9 cellular contexts compared by ENCODE assay signal in genomic region chr9:31030741-31031202, GRCh38.
DNase-seq lines count a peak whose midpoint lies in the region; ATAC-seq and TF ChIP-seq lines count a peak whose summit lies in the region.
"Had no signal": no experiment of that assay in that cellular context is flagged by ENCODE, and none has a peak within 500 bp of the region (broad histone marks: within the 10 kb centered on the region; RNA-seq: fewer than 3 reads in every experiment).

No MANE protein-coding gene starts in this region.

- no peak for TF ChIP-seq CTCF in thoracic aorta (IDR thresholded peaks at IDR 0.05)

- no peak overlapping the region for H3K27ac ChIP-seq in thoracic aorta
- H3K27ac ChIP-seq: BLaER1 had no signal

- H3K4me3 Mint-ChIP-seq in activated naive CD4-positive, alpha-beta T cell treated with anti-CD3 and anti-CD28 coated beads, Interleukin-2, amount 50 U/mL, for 24 hours, result peak overlapping the region; percentile 30
- H3K4me3 Mint-ChIP-seq in activated T-helper 2 cell treated with anti-CD3 and anti-CD28 coated beads, Interferon-gamma antibody, Interleukin-2, Interleukin-4, amounts not matched to agents 10 μg/mL and 5 μg/mL and 100 μg/mL, durations not matched to agents 14 hours and 24 hours and 36 hours (ENCODE audit: low read depth), result no peak overlapping the region

- no peaks in the 10 kb centered on the region for H3K9me3 Mint-ChIP-seq in activated naive CD4-positive, alpha-beta T cell treated with anti-CD3 and anti-CD28 coated beads, Interleukin-2, amount 50 U/mL, for 24 hours
- no peaks in the 10 kb centered on the region for H3K9me3 Mint-ChIP-seq in activated T-helper 2 cell treated with anti-CD3 and anti-CD28 coated beads, Interferon-gamma antibody, Interleukin-2, Interleukin-4, amounts not matched to agents 10 μg/mL and 5 μg/mL and 100 μg/mL, durations not matched to agents 14 hours and 24 hours and 36 hours

- H3K27ac Mint-ChIP-seq in activated naive CD4-positive, alpha-beta T cell treated with anti-CD3 and anti-CD28 coated beads, Interleukin-2, amount 50 U/mL, for 24 hours, result no peak overlapping the region
- H3K27ac Mint-ChIP-seq in activated T-helper 2 cell treated with anti-CD3 and anti-CD28 coated beads, Interferon-gamma antibody, Interleukin-2, Interleukin-4, amounts not matched to agents 10 μg/mL and 5 μg/mL and 100 μg/mL, durations not matched to agents 14 hours and 24 hours and 36 hours, result no peak overlapping the region

- H3K4me3 ChIP-seq in adipocyte (ENCODE audit: low read length) (peak overlapping the region; percentile 41), thoracic aorta (peak overlapping the region; percentile 23)
- H3K4me3 ChIP-seq: BLaER1 had no signal

- no peak overlapping the region for H3K9ac ChIP-seq in adipocyte (ENCODE audit: low read length)
- H3K9ac ChIP-seq: BLaER1 had no signal

- H3K27me3 ChIP-seq in adipocyte (replicated peaks; ENCODE audit: control insufficient read depth, insufficient read depth, low read length), result no peaks in the 10 kb centered on the region
- no peaks in the 10 kb centered on the region for H3K27me3 ChIP-seq in thoracic aorta (replicated peaks; ENCODE audit: insufficient read depth)
- H3K27me3 ChIP-seq: BLaER1 had no signal

- H3K4me1 ChIP-seq in adipocyte (ENCODE audit: control insufficient read depth, insufficient read depth, low read length) (no peaks in the 10 kb centered on the region), thoracic aorta (ENCODE audit: control insufficient read depth in 1 of 2, low read depth in 2 of 2) (no peaks in the 10 kb centered on the region)
- H3K4me1 ChIP-seq: BLaER1 had no signal

- ATAC-seq in thoracic aorta (ENCODE audit: insufficient number of reproducible peaks, low FRiP score, low read depth) (no peak), GM21360 (IDR thresholded peaks at IDR 0.05; ENCODE audit: unreplicated experiment) (no peak)

- H3K4me1 Mint-ChIP-seq in activated naive CD4-positive, alpha-beta T cell treated with anti-CD3 and anti-CD28 coated beads, Interleukin-2, amount 50 U/mL, for 24 hours, result peaks cover 17% of the 10 kb centered on the region
- peaks cover 4% of the 10 kb centered on the region for H3K4me1 Mint-ChIP-seq in activated T-helper 2 cell treated with anti-CD3 and anti-CD28 coated beads, Interferon-gamma antibody, Interleukin-2, Interleukin-4, amounts not matched to agents 10 μg/mL and 5 μg/mL and 100 μg/mL, durations not matched to agents 14 hours and 24 hours and 36 hours (ENCODE audit: low read depth)

- no peaks in the 10 kb centered on the region for H3K36me3 Mint-ChIP-seq in activated naive CD4-positive, alpha-beta T cell treated with anti-CD3 and anti-CD28 coated beads, Interleukin-2, amount 50 U/mL, for 24 hours
- no peaks in the 10 kb centered on the region for H3K36me3 Mint-ChIP-seq in activated T-helper 2 cell treated with anti-CD3 and anti-CD28 coated beads, Interferon-gamma antibody, Interleukin-2, Interleukin-4, amounts not matched to agents 10 μg/mL and 5 μg/mL and 100 μg/mL, durations not matched to agents 14 hours and 24 hours and 36 hours (ENCODE audit: low read depth)

- H3K9me3 ChIP-seq in adipocyte (ENCODE audit: control insufficient read depth, low read length) (no peaks in the 10 kb centered on the region), thoracic aorta (no peaks in the 10 kb centered on the region)
- H3K9me3 ChIP-seq: BLaER1 had no signal

- DNase-seq in activated naive CD4-positive, alpha-beta T cell treated with Interleukin-2 at 50 U/mL for 16 hours, result no peak
- DNase-seq in adipocyte (ENCODE audit: low read depth) (peak; percentile 55), iPS-NIHi7 (ENCODE audit: extremely low spot score) (peak; percentile 17), thoracic aorta (ENCODE audit: low spot score) (no peak), midbrain (lab: John Stamatoyannopoulos, UW) (no peak)
- DNase-seq in activated T-helper 2 cell treated with anti-CD3 and anti-CD28 coated beads, Interferon-gamma antibody, Interleukin-2, Interleukin-4, amounts not matched to agents 10 μg/mL and 5 μg/mL and 100 μg/mL, durations not matched to agents 14 hours and 24 hours and 36 hours (ENCODE audit: low spot score), result no peak

- intact Hi-C loops in activated T-helper 2 cell treated with anti-CD3 and anti-CD28 coated beads, Interferon-gamma antibody, Interleukin-2, Interleukin-4, amounts not matched to agents 10 μg/mL and 5 μg/mL and 100 μg/mL, durations not matched to agents 14 hours and 24 hours and 36 hours (cut with micrococcal nuclease), result no loop called here

- no peaks in the 10 kb centered on the region for H3K36me3 ChIP-seq in adipocyte (ENCODE audit: control insufficient read depth, insufficient read depth, low read length, severe bottlenecking)
- H3K36me3 ChIP-seq in thoracic aorta, result no peaks in the 10 kb centered on the region
- H3K36me3 ChIP-seq: BLaER1 had no signal

- H3K27me3 Mint-ChIP-seq in activated naive CD4-positive, alpha-beta T cell treated with anti-CD3 and anti-CD28 coated beads, Interleukin-2, amount 50 U/mL, for 24 hours, result no peaks in the 10 kb centered on the region
- no peaks in the 10 kb centered on the region for H3K27me3 Mint-ChIP-seq in activated T-helper 2 cell treated with anti-CD3 and anti-CD28 coated beads, Interferon-gamma antibody, Interleukin-2, Interleukin-4, amounts not matched to agents 10 μg/mL and 5 μg/mL and 100 μg/mL, durations not matched to agents 14 hours and 24 hours and 36 hours (ENCODE audit: low read depth)

Comparison
In these comparisons a context has a peak if more than half of its experiments do, and no peak if none do; other contexts are left out.
1. DNase-seq: peak in adipocyte (single experiment) and iPS-NIHi7 (single experiment); none in activated naive CD4-positive, alpha-beta T cell treated with Interleukin-2 at 50 U/mL for 16 hours (single experiment), thoracic aorta (single experiment), activated T-helper 2 cell treated with anti-CD3 and anti-CD28 coated beads, Interferon-gamma antibody, Interleukin-2, Interleukin-4, amounts not matched to agents 10 μg/mL and 5 μg/mL and 100 μg/mL, durations not matched to agents 14 hours and 24 hours and 36 hours (single experiment) and midbrain (single experiment).